33 cellular contexts compared by ENCODE assay signal in the genomic region with DNA sequence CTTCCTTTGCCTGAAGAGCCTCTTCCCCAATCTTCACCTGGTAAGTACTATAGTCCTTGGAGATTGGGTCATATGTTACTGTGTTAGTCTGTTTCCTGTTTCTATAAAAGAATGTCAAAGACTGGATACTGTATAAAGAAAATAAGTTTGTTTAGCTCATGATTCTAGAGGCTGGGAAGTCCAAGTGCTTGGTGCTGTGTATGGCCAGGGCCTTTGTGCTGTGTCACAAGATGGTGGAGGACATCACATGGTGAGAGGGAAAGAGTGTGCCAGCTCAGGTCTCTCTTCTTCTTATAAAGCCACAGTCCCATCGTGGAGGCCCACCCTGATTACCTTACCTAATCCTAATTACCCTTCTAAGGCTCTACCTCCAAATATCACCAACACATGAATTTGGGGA. TPM values are rescaled to one million over a fixed set of nuclear protein-coding genes. Genes with fewer than 3 reads are reported as not detected.
"Had no signal": no experiment of that assay in that cellular context is flagged by ENCODE, and none has a peak within 500 bp of the region (broad histone marks: within the 10 kb centered on the region; RNA-seq: fewer than 3 reads in every experiment).

No MANE protein-coding gene starts in this region.

- H3K4me1 ChIP-seq: ascending aorta had no signal

- ATAC-seq: activated CD4-positive, alpha-beta T cell treated with anti-CD3 and anti-CD28 coated beads for 36 hours; activated CD8-positive, alpha-beta T cell treated with anti-CD3 and anti-CD28 coated beads, Interleukin-2, amount 10 ng/mL, durations not matched to agents 7 days and 5 days; body of pancreas; Panc1 had no signal

- H3K27me3 ChIP-seq: ascending aorta, body of pancreas, MG63, SJCRH30 had no signal

- H3K27ac ChIP-seq: ascending aorta, body of pancreas, SJCRH30, SK-N-MC had no signal

- H3K9me3 Mint-ChIP-seq: activated CD4-positive, alpha-beta T cell treated with anti-CD3 and anti-CD28 coated beads, Interleukin-2, amount 10 ng/mL, durations not matched to agents 7 days and 5 days; T-helper 1 cell treated with Interleukin-12 subunit alpha and Interleukin-12 subunit beta and Interleukin-4 antibody, amounts not matched to agents 30 μg/mL and 1 μg/mL, for 36 hours; T-helper 2 cell treated with Interferon-gamma antibody and Interleukin-4, amounts not matched to agents 5 μg/mL and 100 μg/mL, for 36 hours had no signal

- H3K4me1 Mint-ChIP-seq: activated CD4-positive, alpha-beta T cell treated with anti-CD3 and anti-CD28 coated beads for 36 hours; activated CD4-positive, alpha-beta T cell treated with anti-CD3 and anti-CD28 coated beads, Interleukin-2, amount 10 ng/mL, durations not matched to agents 7 days and 5 days; activated naive CD4-positive, alpha-beta T cell treated with anti-CD3 and anti-CD28 coated beads, Interleukin-2, amount 50 U/mL, for 24 hours; activated naive CD8-positive, alpha-beta T cell treated with anti-CD3 and anti-CD28 coated beads, Interleukin-2, amount 10 ng/mL, durations not matched to agents 7 days and 5 days had no signal

- H3K4me3 ChIP-seq: ascending aorta, body of pancreas, MG63, SJCRH30, SK-N-MC had no signal

- H3K36me3 ChIP-seq: ascending aorta, MG63, SJCRH30 had no signal

- H3K36me3 Mint-ChIP-seq: activated naive CD4-positive, alpha-beta T cell treated with anti-CD3 and anti-CD28 coated beads, Interleukin-2, amount 50 U/mL, for 24 hours; activated naive CD8-positive, alpha-beta T cell treated with anti-CD3 and anti-CD28 coated beads, Interleukin-2, amount 10 ng/mL, durations not matched to agents 7 days and 5 days had no signal

- DNase-seq: activated CD4-positive, alpha-beta T cell treated with anti-CD3 and anti-CD28 coated beads for 36 hours; activated CD4-positive, alpha-beta T cell treated with anti-CD3 and anti-CD28 coated beads, Interleukin-2, amount 10 ng/mL, durations not matched to agents 7 days and 5 days; activated CD4-positive, alpha-beta T cell treated with anti-CD3 and anti-CD28 coated beads, Interleukin-2, amount 50 U/mL, for 48 hours; activated CD8-positive, alpha-beta T cell treated with anti-CD3 and anti-CD28 coated beads, Interleukin-2, amount 10 ng/mL, durations not matched to agents 7 days and 5 days; activated gamma-delta T cell; activated naive CD4-positive, alpha-beta T cell treated with Interleukin-2 at 50 U/mL for 16 hours; activated naive CD8-positive, alpha-beta T cell treated with anti-CD3 and anti-CD28 coated beads, Interleukin-2, amount 10 ng/mL, durations not matched to agents 7 days and 5 days; activated T-cell treated with anti-CD3 and anti-CD28 coated beads, Interleukin-2, amount 50 U/mL, for 24 hours; amygdala; body of pancreas; caudate nucleus; cerebellar nuclear complex; Karpas-422; KBM-7; MG63; NCI-H1092; NCI-H1436 treated with DMSO at 0.1 percent for 48 hours; NCI-H1694 treated with DMSO at 0.1 percent for 48 hours; NCI-H2029; NCI-H2107; NCI-H2171; NCI-H446; NCI-H524; SHP77; SJCRH30 had no signal

- H3K4me3 Mint-ChIP-seq: activated CD4-positive, alpha-beta T cell treated with anti-CD3 and anti-CD28 coated beads for 36 hours; activated CD4-positive, alpha-beta T cell treated with anti-CD3 and anti-CD28 coated beads, Interleukin-2, amount 10 ng/mL, durations not matched to agents 7 days and 5 days; activated CD8-positive, alpha-beta T cell treated with anti-CD3 and anti-CD28 coated beads, Interleukin-2, amount 10 ng/mL, durations not matched to agents 7 days and 5 days; activated naive CD4-positive, alpha-beta T cell treated with anti-CD3 and anti-CD28 coated beads, Interleukin-2, amount 50 U/mL, for 24 hours; activated naive CD8-positive, alpha-beta T cell treated with anti-CD3 and anti-CD28 coated beads, Interleukin-2, amount 10 ng/mL, durations not matched to agents 7 days and 5 days; activated T-cell treated with anti-CD3 and anti-CD28 coated beads, Interleukin-2, amount 50 U/mL, for 24 hours; T-helper 1 cell treated with Interleukin-12 subunit alpha and Interleukin-12 subunit beta and Interleukin-4 antibody, amounts not matched to agents 30 μg/mL and 1 μg/mL, for 36 hours; T-helper 2 cell treated with Interferon-gamma antibody and Interleukin-4, amounts not matched to agents 5 μg/mL and 100 μg/mL, for 36 hours had no signal

- H3K9me3 ChIP-seq: ascending aorta, body of pancreas, SJCRH30 had no signal

- H3K27me3 Mint-ChIP-seq: activated CD4-positive, alpha-beta T cell treated with anti-CD3 and anti-CD28 coated beads, Interleukin-2, amount 10 ng/mL, durations not matched to agents 7 days and 5 days; activated naive CD8-positive, alpha-beta T cell treated with anti-CD3 and anti-CD28 coated beads, Interleukin-2, amount 10 ng/mL, durations not matched to agents 7 days and 5 days; activated T-cell treated with anti-CD3 and anti-CD28 coated beads, Interleukin-2, amount 50 U/mL, for 24 hours had no signal

- FAIRE-seq: bronchial epithelial cell had no signal

- H3K27ac Mint-ChIP-seq: activated CD4-positive, alpha-beta T cell treated with anti-CD3 and anti-CD28 coated beads for 36 hours; activated CD4-positive, alpha-beta T cell treated with anti-CD3 and anti-CD28 coated beads, Interleukin-2, amount 10 ng/mL, durations not matched to agents 7 days and 5 days; activated CD8-positive, alpha-beta T cell treated with anti-CD3 and anti-CD28 coated beads, Interleukin-2, amount 10 ng/mL, durations not matched to agents 7 days and 5 days; activated naive CD4-positive, alpha-beta T cell treated with anti-CD3 and anti-CD28 coated beads, Interleukin-2, amount 50 U/mL, for 24 hours; activated naive CD8-positive, alpha-beta T cell treated with anti-CD3 and anti-CD28 coated beads, Interleukin-2, amount 10 ng/mL, durations not matched to agents 7 days and 5 days; activated T-cell treated with anti-CD3 and anti-CD28 coated beads, Interleukin-2, amount 50 U/mL, for 24 hours; activated T-helper 2 cell treated with anti-CD3 and anti-CD28 coated beads, Interferon-gamma antibody, Interleukin-2, Interleukin-4, amounts not matched to agents 10 μg/mL and 5 μg/mL and 100 μg/mL, durations not matched to agents 14 hours and 24 hours and 36 hours; T-helper 1 cell treated with Interleukin-12 subunit alpha and Interleukin-12 subunit beta and Interleukin-4 antibody, amounts not matched to agents 30 μg/mL and 1 μg/mL, for 36 hours; T-helper 2 cell treated with Interferon-gamma antibody and Interleukin-4, amounts not matched to agents 5 μg/mL and 100 μg/mL, for 36 hours had no signal

RNA-seq across cellular contexts. Expression of a gene that starts 20.9 kb away (rescaled TPM):
- total RNA-seq: activated CD4-positive, alpha-beta T cell treated with anti-CD3 and anti-CD28 coated beads for 36 hours; activated CD4-positive, alpha-beta T cell treated with anti-CD3 and anti-CD28 coated beads, Interleukin-2, amount 10 ng/mL, durations not matched to agents 7 days and 5 days; activated CD8-positive, alpha-beta T cell treated with anti-CD3 and anti-CD28 coated beads, Interleukin-2, amount 10 ng/mL, durations not matched to agents 7 days and 5 days; activated naive CD8-positive, alpha-beta T cell treated with anti-CD3 and anti-CD28 coated beads, Interleukin-2, amount 10 ng/mL, durations not matched to agents 7 days and 5 days; activated T-helper 2 cell treated with anti-CD3 and anti-CD28 coated beads, Interferon-gamma antibody, Interleukin-2, Interleukin-4, amounts not matched to agents 10 μg/mL and 5 μg/mL and 100 μg/mL, durations not matched to agents 14 hours and 24 hours and 36 hours had no signal
